In genomic region chr5:100787648-100788047, GRCh38 we compare ENCODE assay signal across 15 cellular contexts.
DNase-seq lines count a peak whose midpoint lies in the region; ATAC-seq and TF ChIP-seq lines count a peak whose summit lies in the region.
"Had no signal": no experiment of that assay in that cellular context is flagged by ENCODE, and none has a peak within 500 bp of the region (broad histone marks: within the 10 kb centered on the region; RNA-seq: fewer than 3 reads in every experiment).

No MANE protein-coding gene starts in this region.

- TF ChIP-seq POLR2A in uterus (IDR thresholded peaks at IDR 0.05): no peak

- H3K27me3 ChIP-seq in uterus: no peaks in the 10 kb centered on the region
- H3K27me3 ChIP-seq: testis had no signal

- no peaks in the 10 kb centered on the region for H3K36me3 ChIP-seq in uterus

- intact Hi-C loops in uterus (cut with DNase I; ENCODE audit: low total_unique reads): no loop called here

- H3K4me3 Mint-ChIP-seq in stimulated activated memory B cell treated with anti-CD40 and anti-IgM and Interleukin-4, amounts not matched to agents 10 μg/mL and 1 μg/mL and 100 μg/mL, for 72 hours: no peak overlapping the region
- H3K4me3 Mint-ChIP-seq: activated T-cell treated with anti-CD3 and anti-CD28 coated beads, Interleukin-2, amount 50 U/mL, for 24 hours; brain had no signal

- peaks cover 5% of the 10 kb centered on the region for H3K36me3 Mint-ChIP-seq in stimulated activated memory B cell treated with anti-CD40 and anti-IgM and Interleukin-4, amounts not matched to agents 10 μg/mL and 1 μg/mL and 100 μg/mL, for 72 hours
- H3K36me3 Mint-ChIP-seq: brain had no signal

- peaks cover 44% of the 10 kb centered on the region for H3K4me1 Mint-ChIP-seq in stimulated activated memory B cell treated with anti-CD40 and anti-IgM and Interleukin-4, amounts not matched to agents 10 μg/mL and 1 μg/mL and 100 μg/mL, for 72 hours

- H3K9me3 ChIP-seq in uterus: no peaks in the 10 kb centered on the region
- H3K9me3 ChIP-seq: psoas muscle, testis had no signal

- H3K27ac Mint-ChIP-seq in stimulated activated memory B cell treated with anti-CD40 and anti-IgM and Interleukin-4, amounts not matched to agents 10 μg/mL and 1 μg/mL and 100 μg/mL, for 72 hours: no peak overlapping the region
- H3K27ac Mint-ChIP-seq: activated T-cell treated with anti-CD3 and anti-CD28 coated beads, Interleukin-2, amount 50 U/mL, for 24 hours; brain; IgD-negative memory B cell had no signal

- no peaks in the 10 kb centered on the region for H3K4me1 ChIP-seq in uterus
- H3K4me1 ChIP-seq: psoas muscle, testis had no signal

- no peak for DNase-seq in uterus
- DNase-seq in NCI-H1048 (lab: John Stamatoyannopoulos, UW): no peak
- DNase-seq in 8988T: no peak
- DNase-seq: activated T-cell treated with anti-CD3 and anti-CD28 coated beads, Interleukin-2, amount 50 U/mL, for 24 hours; DMS 273 treated with DMSO at 0.1 percent for 48 hours; midbrain; psoas muscle; testis had no signal

- peak; percentile 62 for ATAC-seq in GM19025 (IDR thresholded peaks at IDR 0.05; ENCODE audit: low read depth, unreplicated experiment)
- ATAC-seq in GM21786 (IDR thresholded peaks at IDR 0.05; ENCODE audit: unreplicated experiment): peak; percentile 81
- peak; percentile 65 for ATAC-seq in HG03139 (IDR thresholded peaks at IDR 0.05; ENCODE audit: unreplicated experiment)
- peak; percentile 31 for ATAC-seq in stimulated activated memory B cell treated with anti-CD40 and anti-IgM and Interleukin-4, amounts not matched to agents 10 μg/mL and 1 μg/mL and 100 μg/mL, for 72 hours
- ATAC-seq: psoas muscle had no signal

- H3K27me3 Mint-ChIP-seq in stimulated activated memory B cell treated with anti-CD40 and anti-IgM and Interleukin-4, amounts not matched to agents 10 μg/mL and 1 μg/mL and 100 μg/mL, for 72 hours: no peaks in the 10 kb centered on the region
- H3K27me3 Mint-ChIP-seq: activated T-cell treated with anti-CD3 and anti-CD28 coated beads, Interleukin-2, amount 50 U/mL, for 24 hours; brain; IgD-negative memory B cell had no signal

- no peak overlapping the region for H3K27ac ChIP-seq in uterus
- H3K27ac ChIP-seq: psoas muscle, RWPE1, testis had no signal

- peaks cover 6% of the 10 kb centered on the region for H3K9me3 Mint-ChIP-seq in stimulated activated memory B cell treated with anti-CD40 and anti-IgM and Interleukin-4, amounts not matched to agents 10 μg/mL and 1 μg/mL and 100 μg/mL, for 72 hours
- H3K9me3 Mint-ChIP-seq: activated T-cell treated with anti-CD3 and anti-CD28 coated beads, Interleukin-2, amount 50 U/mL, for 24 hours had no signal

- H3K4me3 ChIP-seq in uterus: no peak overlapping the region
- H3K4me3 ChIP-seq: psoas muscle, testis had no signal

- no peak for TF ChIP-seq CTCF in uterus (IDR thresholded peaks at IDR 0.05)

Comparison
In these comparisons a context has a peak if more than half of its experiments do, and no peak if none do; other contexts are left out.
1. ATAC-seq: peak in every context shown above with its lines; median percentile 81 in GM21786; 65 in HG03139; 62 in GM19025; 31 in stimulated activated memory B cell treated with anti-CD40 and anti-IgM and Interleukin-4, amounts not matched to agents 10 μg/mL and 1 μg/mL and 100 μg/mL, for 72 hours.